Comparison of ENCODE assay signal across 8 cellular contexts in genomic region chr3:23183731-23184130, GRCh38. TPM values are rescaled to one million over a fixed set of nuclear protein-coding genes. Genes with fewer than 3 reads are reported as not detected.
A peak's percentile ranks its signal among the peaks of the same experiment; 100 is the strongest.
DNase-seq lines count a peak whose midpoint lies in the region; ATAC-seq and TF ChIP-seq lines count a peak whose summit lies in the region.

No MANE protein-coding gene starts in this region.

- no peaks in the 10 kb centered on the region for H3K27me3 Mint-ChIP-seq in T-cell

- H3K27me3 ChIP-seq in right atrium auricular region (no peaks in the 10 kb centered on the region), tibial artery (no peaks in the 10 kb centered on the region)

- no peak overlapping the region for H3K4me3 Mint-ChIP-seq in T-cell

- no peak overlapping the region for H3K27ac Mint-ChIP-seq in T-cell

- intact Hi-C loops in Right ventricle myocardium superior (cut with DNase I) (no loop called here), left ventricle myocardium superior (cut with micrococcal nuclease) (no loop called here), tibial artery (cut with DNase I; ENCODE audit: low total_unique reads) (no loop called here)

- H3K9me3 ChIP-seq in right atrium auricular region, result no peaks in the 10 kb centered on the region
- no peaks in the 10 kb centered on the region for H3K9me3 ChIP-seq in tibial artery

- DNase-seq in Right ventricle myocardium superior (no peak), right atrium auricular region (ENCODE audit: low spot score) (no peak), left ventricle myocardium superior (no peak), tibial artery (no peak), T-cell (no peak), T-helper 1 cell (no peak)

- ATAC-seq in Right ventricle myocardium superior (ENCODE audit: poor library complexity) (peak; percentile 90), SK-N-SH treated with all-trans-retinoic acid at 6 μM for 48 hours (peak; percentile 96), left ventricle myocardium superior (peak; percentile 82), GM21423 (IDR thresholded peaks at IDR 0.05; ENCODE audit: unreplicated experiment) (no peak), T-cell (replicated peaks in 1 of 4) (no peak)

- CTCF ChIA-PET in T-cell (lab: Charles Lee), result interaction anchor here in 1 of 2 donors (0.7 kb wide), 1 partner anchor 675 kb away, joined by 3 read pairs; no protein-coding TSS in a partner anchor

- H3K4me1 Mint-ChIP-seq in T-cell, result no peaks in the 10 kb centered on the region

- POLR2A ChIA-PET in T-cell (lab: Charles Lee), result no interaction called here

- H3K4me1 ChIP-seq in right atrium auricular region, result no peaks in the 10 kb centered on the region
- no peaks in the 10 kb centered on the region for H3K4me1 ChIP-seq in tibial artery

- peak in 1 of 2 donors; percentile 54 for TF ChIP-seq CTCF in right atrium auricular region (IDR thresholded peaks at IDR 0.05)
- peak; percentile 35 to 39 for TF ChIP-seq CTCF in tibial artery (IDR thresholded peaks at IDR 0.05)

- H3K4me3 ChIP-seq in right atrium auricular region (no peak overlapping the region), tibial artery (no peak overlapping the region)

- H3K36me3 ChIP-seq in right atrium auricular region (no peaks in the 10 kb centered on the region), tibial artery (no peaks in the 10 kb centered on the region)

- H3K36me3 Mint-ChIP-seq in T-cell, result no peaks in the 10 kb centered on the region

- H3K27ac ChIP-seq in right atrium auricular region (no peak overlapping the region), tibial artery (no peak overlapping the region)

- no peaks in the 10 kb centered on the region for H3K9me3 Mint-ChIP-seq in T-cell

TF ChIP-seq in SK-N-SH treated with all-trans-retinoic acid at 6 μM for 48 hours, 23 proteins besides CTCF, POLR2A, EP300 and RAD21:
- TF ChIP-seq ZC3H10 (CRISPR knock-in tag; IDR thresholded peaks at IDR 0.05), result no peak
- TF ChIP-seq CSDC2 (CRISPR knock-in tag; IDR thresholded peaks at IDR 0.05), result no peak

RNA-seq across cellular contexts. Expression of gene UBE2E2, which starts 19.4 kb away (rescaled TPM):
- total RNA-seq in Right ventricle myocardium superior, result 37.4 TPM
- total RNA-seq in right atrium auricular region, result 10 to 100 TPM; 31.0 to 36.7 TPM
- total RNA-seq in left ventricle myocardium superior, result 38.3 TPM
- 10 to 100 TPM in 1 of 5 donors, 1 to 10 TPM in 4; 7.2 to 17.6 (median 7.5) TPM for total RNA-seq in T-cell

Comparison
In these comparisons a context has a peak if more than half of its experiments do, and no peak if none do; other contexts are left out.
1. ATAC-seq: peak in Right ventricle myocardium superior (single experiment), SK-N-SH treated with all-trans-retinoic acid at 6 μM for 48 hours (single experiment) and left ventricle myocardium superior (single experiment); none in GM21423 (single experiment) and T-cell (0 of 4).